24 cellular contexts compared by ENCODE assay signal in genomic region chr9:7097040-7097715, GRCh38.
DNase-seq lines count a peak whose midpoint lies in the region; ATAC-seq and TF ChIP-seq lines count a peak whose summit lies in the region.
"Had no signal": no experiment of that assay in that cellular context is flagged by ENCODE, and none has a peak within 500 bp of the region (broad histone marks: within the 10 kb centered on the region; RNA-seq: fewer than 3 reads in every experiment).

No MANE protein-coding gene starts in this region.

- H3F3A ChIP-seq in GM23338 (replicated peaks; ENCODE audit: low read depth) = no peaks in the 10 kb centered on the region

- H3K9me3 ChIP-seq in RWPE2 (ENCODE audit: severe bottlenecking) (no peaks in the 10 kb centered on the region), psoas muscle (no peaks in the 10 kb centered on the region)

- H3K36me3 ChIP-seq in GM23338 (ENCODE audit: insufficient read depth) = no peaks in the 10 kb centered on the region
- no peaks in the 10 kb centered on the region for H3K36me3 ChIP-seq in RWPE2 (ENCODE audit: low read depth)
- no peaks in the 10 kb centered on the region for H3K36me3 ChIP-seq in psoas muscle (ENCODE audit: insufficient read depth in 1 of 2, low read depth in 1 of 2)

- H3K4me3 ChIP-seq in GM23338 (no peak overlapping the region), RWPE2 (ENCODE audit: severe bottlenecking) (no peak overlapping the region), psoas muscle (no peak overlapping the region)
- H3K4me3 ChIP-seq: BLaER1, SK-N-MC, smooth muscle cell had no signal

- no peak for DNase-seq in GM23338 (ENCODE audit: low spot score)
- no peak for DNase-seq in RWPE2 (ENCODE audit: low spot score)
- no peak for DNase-seq in foreskin keratinocyte
- no peak for DNase-seq in psoas muscle
- DNase-seq in NCI-H2081 (lab: John Stamatoyannopoulos, UW) = no peak
- no peak for DNase-seq in NK-92 treated with Interleukin-12 subunit alpha and Interleukin-12 subunit beta, amount 100 ng/mL, for 24 hours (lab: John Stamatoyannopoulos, UW)
- DNase-seq: activated effector memory CD4-positive, alpha-beta T cell treated with anti-CD3 and anti-CD28 coated beads, Interleukin-2, amount 50 U/mL, for 16 hours; activated naive CD8-positive, alpha-beta T cell treated with anti-CD3 and anti-CD28 coated beads, Interleukin-2, amount 10 ng/mL, durations not matched to agents 7 days and 5 days; activated T-cell treated with anti-CD3 and anti-CD28 coated beads, Interleukin-2, amount 50 U/mL, for 1 hour; COR-L47; DMS79 treated with DMSO at 0.1 percent for 48 hours; GF-D8; HFFc6; NCI-H1048; NCI-H1694; NCI-H510A; stimulated activated CD4-positive, alpha-beta T cell treated with anti-CD3 and anti-CD28 coated beads, Interleukin-2, amount 100 ng/mL, for 24 hours; T-helper 17 cell had no signal

- no peak overlapping the region for H3K4me3 Mint-ChIP-seq in GM23338
- H3K4me3 Mint-ChIP-seq: activated naive CD8-positive, alpha-beta T cell treated with anti-CD3 and anti-CD28 coated beads, Interleukin-2, amount 10 ng/mL, durations not matched to agents 7 days and 5 days; HFFc6; memory B cell; T-helper 17 cell; type B pancreatic cell had no signal

- H3K9me3 Mint-ChIP-seq in GM23338 = peaks cover 11% of the 10 kb centered on the region; the same call in 2 of the 3 replicates
- H3K9me3 Mint-ChIP-seq: HFFc6, type B pancreatic cell had no signal

- H3K27ac ChIP-seq in GM23338 (ENCODE audit: low read depth) = no peak overlapping the region
- H3K27ac ChIP-seq in RWPE2 (ENCODE audit: poor library complexity, severe bottlenecking) = no peak overlapping the region
- H3K27ac ChIP-seq in foreskin keratinocyte = no peak overlapping the region
- H3K27ac ChIP-seq in psoas muscle = peak overlapping the region; percentile 67
- H3K27ac ChIP-seq: BLaER1, SK-N-MC had no signal

- 68 to 89% (median 79%) methylated on average over 7 of the region's 7 CpGs for WGBS in psoas muscle, 3 donors

- peak; percentile 32; the same call in 2 of the 3 replicates for ATAC-seq in GM23338
- ATAC-seq in RWPE2 (ENCODE audit: low read depth) = 0 out of 3 replicates have a peak, but pooled peaks have one; percentile 35
- peak; percentile 85 for ATAC-seq in foreskin keratinocyte
- peak in 3 of 4 donors; percentile 29 to 44 (median 40) for ATAC-seq in psoas muscle
- ATAC-seq in GM18519 (IDR thresholded peaks at IDR 0.05; ENCODE audit: low FRiP score, unreplicated experiment) = no peak
- ATAC-seq: T-helper 17 cell had no signal

- H3K4me1 Mint-ChIP-seq in GM23338 = peaks cover 3% of the 10 kb centered on the region; the same call in 2 of the 3 replicates
- H3K4me1 Mint-ChIP-seq: activated naive CD8-positive, alpha-beta T cell treated with anti-CD3 and anti-CD28 coated beads, Interleukin-2, amount 10 ng/mL, durations not matched to agents 7 days and 5 days; T-helper 17 cell had no signal

- no peaks in the 10 kb centered on the region for H3K9me2 ChIP-seq in GM23338 (ENCODE audit: insufficient read depth)

- H3K27me3 Mint-ChIP-seq in GM23338 (ENCODE audit: insufficient read depth, low read depth, poor library complexity) = no peaks in the 10 kb centered on the region
- H3K27me3 Mint-ChIP-seq: activated naive CD8-positive, alpha-beta T cell treated with anti-CD3 and anti-CD28 coated beads, Interleukin-2, amount 10 ng/mL, durations not matched to agents 7 days and 5 days; memory B cell; T-helper 17 cell; type B pancreatic cell had no signal

- H3K4me2 ChIP-seq in GM23338 = no peak overlapping the region
- H3K4me2 ChIP-seq: BLaER1, smooth muscle cell had no signal

- no peak for TF ChIP-seq CTCF in GM23338 (conservative IDR thresholded peaks at IDR 0.05; ENCODE audit: low read depth in 2 of 2)
- TF ChIP-seq CTCF in RWPE2 (IDR thresholded peaks at IDR 0.05; ENCODE audit: poor library complexity, severe bottlenecking) = no peak
- no peak for TF ChIP-seq CTCF in foreskin keratinocyte (conservative IDR thresholded peaks at IDR 0.05)
- TF ChIP-seq CTCF in psoas muscle (IDR thresholded peaks at IDR 0.05) = no peak

- no peak overlapping the region for H2AFZ ChIP-seq in GM23338

- H3K4me1 ChIP-seq in GM23338 (ENCODE audit: insufficient read depth) (no peaks in the 10 kb centered on the region), RWPE2 (ENCODE audit: insufficient read depth, poor library complexity, severe bottlenecking) (no peaks in the 10 kb centered on the region), foreskin keratinocyte (peaks cover 3% of the 10 kb centered on the region), psoas muscle (peaks cover 24% of the 10 kb centered on the region)

- peaks cover 19% of the 10 kb centered on the region for H3K36me3 Mint-ChIP-seq in GM23338 (ENCODE audit: low read depth)

- H3K27me3 ChIP-seq in GM23338 (ENCODE audit: insufficient read depth) = no peaks in the 10 kb centered on the region
- H3K27me3 ChIP-seq in RWPE2 (ENCODE audit: insufficient read depth, poor library complexity, severe bottlenecking) = no peaks in the 10 kb centered on the region
- H3K27me3 ChIP-seq in foreskin keratinocyte = no peaks in the 10 kb centered on the region
- no peaks in the 10 kb centered on the region for H3K27me3 ChIP-seq in psoas muscle (ENCODE audit: insufficient read depth in 3 of 3, low read length in 2 of 3)
- H3K27me3 ChIP-seq: BLaER1 had no signal

- no peaks in the 10 kb centered on the region for H4K20me1 ChIP-seq in GM23338 (replicated peaks; ENCODE audit: insufficient read depth)
- H4K20me1 ChIP-seq: BLaER1 had no signal

- H3K27ac Mint-ChIP-seq in GM23338 = 0 out of 2 replicates have a peak overlapping the region, but pooled peaks have one; percentile 23
- H3K27ac Mint-ChIP-seq: activated naive CD8-positive, alpha-beta T cell treated with anti-CD3 and anti-CD28 coated beads, Interleukin-2, amount 10 ng/mL, durations not matched to agents 7 days and 5 days; HFFc6; T-helper 17 cell; type B pancreatic cell had no signal

- H3K79me2 ChIP-seq in GM23338 (replicated peaks; ENCODE audit: insufficient read depth) = no peaks in the 10 kb centered on the region

- intact Hi-C loops in psoas muscle (cut with DNase I) = loop anchor here in 1 of 2 donors (5.0 kb wide), 1 partner anchor 40 kb away; no protein-coding TSS in a partner anchor

TF ChIP-seq in GM23338, 12 proteins besides CTCF, POLR2A, EP300 and RAD21:
- no peak for TF ChIP-seq REST (IDR thresholded peaks at IDR 0.05; ENCODE audit: unreplicated experiment)
